ENCODE assay signal across 32 cellular contexts in genomic region chr9:114311571-114312512, GRCh38. TPM values are rescaled to one million over a fixed set of nuclear protein-coding genes. Genes with fewer than 3 reads are reported as not detected.
DNase-seq lines count a peak whose midpoint lies in the region; ATAC-seq, FAIRE-seq and TF ChIP-seq lines count a peak whose summit lies in the region.
"Had no signal": no experiment of that assay in that cellular context is flagged by ENCODE, and none has a peak within 500 bp of the region (broad histone marks: within the 10 kb centered on the region; RNA-seq: fewer than 3 reads in every experiment).

No MANE protein-coding gene starts in this region.

- FAIRE-seq in A549 (lab: Jason Lieb, UNC): no peak
- FAIRE-seq: frontal cortex, G401.6, small intestine had no signal

- TF ChIP-seq CTCF in A549 (IDR thresholded peaks at IDR 0.05) (no peak), IMR-90 (conservative IDR thresholded peaks at IDR 0.05; ENCODE audit: low read depth, low read length) (no peak), endodermal cell (conservative IDR thresholded peaks at IDR 0.05) (no peak), brain microvascular endothelial cell (IDR thresholded peaks at IDR 0.05; ENCODE audit: low read depth, low read length, missing control alignments) (no peak)

- H2AK5ac ChIP-seq in IMR-90 (ENCODE audit: low read depth, low read length): no peak overlapping the region

- peaks cover 8% of the 10 kb centered on the region; the same call in 1 of the 2 replicates for H3K9me1 ChIP-seq in IMR-90 (ENCODE audit: insufficient read depth, low read length)

- H2BK20ac ChIP-seq in IMR-90 (ENCODE audit: low read depth, low read length): no peak overlapping the region

- H2AFZ ChIP-seq in IMR-90 (replicated peaks; ENCODE audit: low read length, poor library complexity): no peak overlapping the region

- dilution Hi-C loops in IMR-90 (cut with HindIII; ENCODE audit: low sequenced_read_pairs, unreplicated experiment): no loop called here

- H2BK5ac ChIP-seq in IMR-90 (ENCODE audit: low read depth, low read length, poor library complexity, severe bottlenecking): no peak overlapping the region

- POLR2A ChIA-PET in A549 (lab: Yijun Ruan, JAX): no interaction called here
- POLR2A ChIA-PET in IMR-90 (lab: Charles Lee; ENCODE audit: unreplicated experiment): no interaction called here

- no peak overlapping the region for H3K23ac ChIP-seq in IMR-90 (ENCODE audit: low read depth, low read length)

- BruUV-seq in IMR-90 (replicated peaks; lab: Mats Ljungman, UMichigan): TSS peak; percentile 95

- no peak overlapping the region for H3K18ac ChIP-seq in IMR-90 (ENCODE audit: low read depth, low read length)

- 95% methylated on average over 28 of the region's 28 CpGs for WGBS in A549 (ENCODE audit: missing lambda C conversion rate)
- WGBS in IMR-90 (ENCODE audit: extremely low coverage in 2 of 2, insufficient read length in 1 of 2), 2 experiments: 78% methylated on average over 9 of the region's 28 CpGs; no CpG with 5 or more reads in 1 of the 2 experiments
- WGBS in endodermal cell (ENCODE audit: insufficient coverage in 1 of 2, insufficient read length in 1 of 2), 2 experiments: 95 to 96% methylated on average over 26 to 28 of the region's 28 CpGs

- DNase-seq in A549 (ENCODE audit: low read depth in 1 of 2, low spot score in 1 of 2) (no peak), IMR-90 (no peak), endodermal cell (peak; percentile 31), sciatic nerve (ENCODE audit: low spot score) (peak; percentile 53), brain microvascular endothelial cell (no peak)
- no peak for DNase-seq in effector CD4-positive, alpha-beta T cell
- DNase-seq: activated naive CD4-positive, alpha-beta T cell treated with anti-CD3 and anti-CD28 coated beads, Interleukin-2, amount 50 U/mL, for 16 hours; activated T-cell treated with anti-CD3 and anti-CD28 coated beads, Interleukin-2, amount 50 U/mL, for 1 hour; DMS153; effector CD8-positive, alpha-beta T cell; hippocampal formation; NCI-H2171; NCI-H69; SK-N-SH; small intestine; stimulated activated naive CD4-positive, alpha-beta T cell; T-helper 2 cell had no signal

- no peak overlapping the region for H3K4me3 ChIP-seq in A549
- H3K4me3 ChIP-seq in IMR-90 (ENCODE audit: insufficient read depth, low read depth, low read length): no peak overlapping the region
- no peak overlapping the region for H3K4me3 ChIP-seq in endodermal cell (ENCODE audit: low read length)
- H3K4me3 ChIP-seq in brain microvascular endothelial cell (ENCODE audit: low read depth, low read length): no peak overlapping the region
- H3K4me3 ChIP-seq: HAP-1, tibial artery had no signal

- intact Hi-C loops in IMR-90 (cut with micrococcal nuclease): no loop called here
- intact Hi-C loops in sciatic nerve (cut with DNase I): no loop called here

- H2BK120ac ChIP-seq in IMR-90 (ENCODE audit: low read depth, low read length): no peak overlapping the region

- no peak overlapping the region for H2BK15ac ChIP-seq in IMR-90 (ENCODE audit: low read depth, low read length)

- H3K9ac ChIP-seq in IMR-90 (ENCODE audit: low read depth, low read length) (no peak overlapping the region), endodermal cell (ENCODE audit: extremely low read depth, low read length, poor library complexity, severe bottlenecking) (no peak overlapping the region)
- H3K9ac ChIP-seq: KMS-11, SK-N-SH had no signal

- no peak overlapping the region for H3K4me3 Mint-ChIP-seq in endodermal cell
- H3K4me3 Mint-ChIP-seq: CD14-positive monocyte had no signal

- H3K36me3 ChIP-seq in IMR-90 (ENCODE audit: control insufficient read depth, insufficient read depth, low read length): peaks cover 15% of the 10 kb centered on the region
- H3K36me3 ChIP-seq in endodermal cell (ENCODE audit: control insufficient read depth, insufficient read depth, low read length): peaks cover 42% of the 10 kb centered on the region
- H3K36me3 ChIP-seq in brain microvascular endothelial cell (replicated peaks): no peaks in the 10 kb centered on the region

- no peak overlapping the region for H3K4ac ChIP-seq in IMR-90 (ENCODE audit: low read depth, low read length)

- no peaks in the 10 kb centered on the region for H3K4me1 Mint-ChIP-seq in endodermal cell

- no peaks in the 10 kb centered on the region for H3K27me3 Mint-ChIP-seq in endodermal cell (ENCODE audit: insufficient read depth)

- H3K27ac Mint-ChIP-seq in endodermal cell: no peak overlapping the region
- H3K27ac Mint-ChIP-seq: CD14-positive monocyte had no signal

- no peak overlapping the region for H3K4me2 ChIP-seq in A549
- no peak overlapping the region for H3K4me2 ChIP-seq in IMR-90 (ENCODE audit: low read depth, low read length)
- H3K4me2 ChIP-seq: KMS-11, SK-N-SH had no signal

- no peak overlapping the region for H4K5ac ChIP-seq in IMR-90 (ENCODE audit: low read depth, low read length)

- no peak for TF ChIP-seq EP300 in A549 (IDR thresholded peaks at IDR 0.05)

- H3K27ac ChIP-seq in A549 (no peak overlapping the region), IMR-90 (ENCODE audit: insufficient read depth, low read length) (no peak overlapping the region), endodermal cell (ENCODE audit: low read depth, low read length) (no peak overlapping the region), brain microvascular endothelial cell (no peak overlapping the region)
- H3K27ac ChIP-seq: KMS-11, RWPE1, tibial artery, VCaP had no signal

- in situ Hi-C loops in IMR-90 (cut with MboI; ENCODE audit: low sequenced_read_pairs) (no loop called here), brain microvascular endothelial cell (cut with HindIII; ENCODE audit: low pct_ligation_motif_present, low sequenced_read_pairs) (no loop called here)

- CTCF ChIA-PET in A549 (lab: Yijun Ruan, JAX): interaction anchor here (2.3 kb wide), 1 partner anchor 230 kb away, joined by 10 read pairs; no protein-coding TSS in a partner anchor
- CTCF ChIA-PET in IMR-90 (lab: Yijun Ruan, JAX): no interaction called here

- H3K36me3 Mint-ChIP-seq in endodermal cell (ENCODE audit: low read depth): peaks cover 22% of the 10 kb centered on the region
- H3K36me3 Mint-ChIP-seq: CD14-positive monocyte had no signal

- TF ChIP-seq POLR2A in A549 (IDR thresholded peaks at IDR 0.05; ENCODE audit: low read length) (no peak), IMR-90 (IDR thresholded peaks at IDR 0.05; ENCODE audit: low read depth, low read length) (no peak)

- no peak overlapping the region for H2AK9ac ChIP-seq in IMR-90 (replicated peaks; ENCODE audit: low read depth, low read length, poor library complexity)

- H3K4me1 ChIP-seq in A549 (no peaks in the 10 kb centered on the region), IMR-90 (ENCODE audit: control insufficient read depth, insufficient read depth, low read length) (peaks cover 2% of the 10 kb centered on the region; the same call in 1 of the 2 replicates), endodermal cell (ENCODE audit: control insufficient read depth, insufficient read depth, low read length) (no peaks in the 10 kb centered on the region)
- H3K4me1 ChIP-seq: HAP-1, tibial artery had no signal

- no peaks in the 10 kb centered on the region for H4K20me1 ChIP-seq in IMR-90 (ENCODE audit: insufficient read depth, low read length)

- H3K9me3 ChIP-seq in A549 (no peaks in the 10 kb centered on the region), IMR-90 (ENCODE audit: control insufficient read depth, insufficient read depth, low read length) (no peaks in the 10 kb centered on the region), endodermal cell (ENCODE audit: control insufficient read depth, low read length) (no peaks in the 10 kb centered on the region)
- H3K9me3 ChIP-seq: HAP-1, SK-N-SH, tibial artery had no signal

- H3K27me3 ChIP-seq in IMR-90 (ENCODE audit: control insufficient read depth, insufficient read depth, low read length): no peaks in the 10 kb centered on the region
- H3K27me3 ChIP-seq in endodermal cell (ENCODE audit: control insufficient read depth, insufficient read depth, low read length, poor library complexity, severe bottlenecking): no peaks in the 10 kb centered on the region
- no peaks in the 10 kb centered on the region for H3K27me3 ChIP-seq in brain microvascular endothelial cell (replicated peaks)
- H3K27me3 ChIP-seq: tibial artery had no signal

- no peaks in the 10 kb centered on the region for H3K79me1 ChIP-seq in IMR-90 (ENCODE audit: low read depth in 1 of 2, low read length in 2 of 2)

- no peak overlapping the region for H4K8ac ChIP-seq in IMR-90 (ENCODE audit: low read depth in 2 of 2, low read length in 2 of 2)

- H3K14ac ChIP-seq in IMR-90 (replicated peaks; ENCODE audit: low read depth, low read length): no peak overlapping the region

- H3K9me3 Mint-ChIP-seq in endodermal cell: no peaks in the 10 kb centered on the region

- H4K91ac ChIP-seq in IMR-90 (ENCODE audit: insufficient read depth, low read depth, low read length): no peak overlapping the region

- ATAC-seq in A549 (no peak), IMR-90 (ENCODE audit: low read depth) (no peak), sciatic nerve (no peak), GM21723 (IDR thresholded peaks at IDR 0.05; ENCODE audit: unreplicated experiment) (no peak), HG03460 (IDR thresholded peaks at IDR 0.05; ENCODE audit: unreplicated experiment) (no peak)
- ATAC-seq: esophagus mucosa had no signal

- no peak for TF ChIP-seq RAD21 in A549 (conservative IDR thresholded peaks at IDR 0.05 in 1 of 2, IDR thresholded peaks at IDR 0.05 in 1 of 2)
- no peak for TF ChIP-seq RAD21 in IMR-90 (IDR thresholded peaks at IDR 0.05; ENCODE audit: low read length)

- no peak overlapping the region for H3K56ac ChIP-seq in IMR-90 (ENCODE audit: extremely low read depth, insufficient read depth, low read length)

RNA-seq across cellular contexts. Expression of gene ORM1, which starts 11.1 kb away (rescaled TPM):
- 0.19 and 0.22 TPM in 2 replicates for polyA plus RNA-seq in A549 (2011; rRNA removed)
- 0.14 TPM in 1 of 2 replicates, not detected in the other for polyA plus RNA-seq in A549 (2012; cell fraction: cytosol; rRNA removed)
- polyA plus RNA-seq in A549 (2012; cell fraction: nucleus; rRNA removed): not detected in 2 replicates
- polyA plus RNA-seq in A549 (2017; fragmentation: RNase III; extraction: RNeasy Plus Mini Kit Qiagen cat#74134 plus additional on column Dnase treatment): 0.12 TPM in 1 of 3 replicates, not detected in the others
- polyA minus RNA-seq in A549 (2011; rRNA and poly(A)+ RNA removed): 0.37 TPM in 1 of 2 replicates, not detected in the other
- total RNA-seq in IMR-90 (2012; rRNA removed): 0.18 TPM in 1 of 2 replicates, not detected in the other
- polyA plus RNA-seq in IMR-90 (2012; rRNA removed): 0.30 TPM in 1 of 2 replicates, not detected in the other
- 0.11 and 0.26 TPM in 2 replicates for polyA plus RNA-seq in IMR-90 (2012; cell fraction: cytosol; rRNA removed)
- 0.11 TPM in 1 of 2 replicates, not detected in the other for polyA plus RNA-seq in IMR-90 (2012; cell fraction: nucleus; rRNA removed; ENCODE audit: low replicate concordance)
- under 1 TPM in 1 of 2 donors, not detected in 1; 0.59 TPM for total RNA-seq in endodermal cell
- polyA plus RNA-seq in endodermal cell (2013, experiment 1 of 2): not detected
- polyA plus RNA-seq in endodermal cell (2013, experiment 2 of 2): not detected
- total RNA-seq in sciatic nerve: 0.76 TPM
- total RNA-seq: HT-29, lower leg skin had no signal
- polyA plus RNA-seq: SK-N-SH had no signal

RNA-seq across cellular contexts. Expression of gene ORM2, which starts 17.8 kb away (rescaled TPM):
- polyA plus RNA-seq in A549 (2011; rRNA removed): 0.10 and 0.16 TPM in 2 replicates
- not detected in 2 replicates for polyA plus RNA-seq in A549 (2012; cell fraction: cytosol; rRNA removed)
- polyA plus RNA-seq in A549 (2012; cell fraction: nucleus; rRNA removed): not detected in 2 replicates
- not detected in 3 replicates for polyA plus RNA-seq in A549 (2017; fragmentation: RNase III; extraction: RNeasy Plus Mini Kit Qiagen cat#74134 plus additional on column Dnase treatment)
- not detected in 2 replicates for polyA minus RNA-seq in A549 (2011; rRNA and poly(A)+ RNA removed)
- total RNA-seq in IMR-90 (2012; rRNA removed): not detected in 2 replicates
- polyA plus RNA-seq in IMR-90 (2012; rRNA removed): not detected in 2 replicates
- polyA plus RNA-seq in IMR-90 (2012; cell fraction: cytosol; rRNA removed): not detected in 2 replicates
- not detected in 2 replicates for polyA plus RNA-seq in IMR-90 (2012; cell fraction: nucleus; rRNA removed; ENCODE audit: low replicate concordance)
- total RNA-seq in endodermal cell: under 1 TPM; 0.59 to 0.80 TPM
- not detected for polyA plus RNA-seq in endodermal cell (2013, experiment 1 of 2)
- polyA plus RNA-seq in endodermal cell (2013, experiment 2 of 2): not detected
- total RNA-seq in sciatic nerve: not detected
- total RNA-seq: aorta, frontal cortex, HT-29, lower leg skin had no signal
- polyA plus RNA-seq: AG04450, aorta, SK-N-SH had no signal

Comparison
In these comparisons a context has a peak if more than half of its experiments do, and no peak if none do; other contexts are left out.
1. DNase-seq: peak in endodermal cell (single experiment) and sciatic nerve (single experiment); none in A549 (0 of 2), IMR-90 (single experiment), effector CD4-positive, alpha-beta T cell (single experiment) and brain microvascular endothelial cell (single experiment).